ENCODE assay signal across 9 cellular contexts in genomic region chr19:32224371-32225244, GRCh38.
A peak's percentile ranks its signal among the peaks of the same experiment; 100 is the strongest.
DNase-seq lines count a peak whose midpoint lies in the region; ATAC-seq, FAIRE-seq and TF ChIP-seq lines count a peak whose summit lies in the region.
"Had no signal": no experiment of that assay in that cellular context is flagged by ENCODE, and none has a peak within 500 bp of the region (broad histone marks: within the 10 kb centered on the region; RNA-seq: fewer than 3 reads in every experiment).

No MANE protein-coding gene starts in this region.

- DNase-seq in COLO668 (lab: John Stamatoyannopoulos, UW; ENCODE audit: unreplicated experiment) (peak; percentile 55), GM20000 (ENCODE audit: low spot score) (peak; percentile 85), NCI-H2227 treated with DMSO at 0.1 percent for 48 hours (lab: John Stamatoyannopoulos, UW) (peak; percentile 85), endothelial cell of umbilical vein (ENCODE audit: low read depth, low spot score) (peak; percentile 47), mucosa of descending colon (peak in 2 of 3 donors; percentile 64 to 74), occipital lobe (lab: John Stamatoyannopoulos, UW) (no peak)
- peak; percentile 84 for DNase-seq in activated CD8-positive, alpha-beta memory T cell treated with anti-CD3 and anti-CD28 coated beads for 24 hours
- DNase-seq in stimulated activated CD8-positive, alpha-beta memory T cell treated with anti-CD3 and anti-CD28 coated beads, Interleukin-7, amount 100 ng/mL, for 24 hours (ENCODE audit: low read depth), result peak; percentile 35

- no peaks in the 10 kb centered on the region for H3K79me2 ChIP-seq in endothelial cell of umbilical vein (ENCODE audit: control insufficient read depth, insufficient read depth, low read length)

- H4K20me1 ChIP-seq in endothelial cell of umbilical vein (replicated peaks; ENCODE audit: control insufficient read depth, extremely low read depth, insufficient read depth, low read length), result no peaks in the 10 kb centered on the region

- BruUV-seq in endothelial cell of umbilical vein (replicated peaks; lab: Mats Ljungman, UMichigan), result no TSS peak

- no peaks in the 10 kb centered on the region for H3K4me1 ChIP-seq in endothelial cell of umbilical vein (ENCODE audit: control insufficient read depth, extremely low read depth, insufficient read depth, low read length)
- H3K4me1 ChIP-seq in mucosa of descending colon (ENCODE audit: low read depth), result no peaks in the 10 kb centered on the region

- H3K9me3 ChIP-seq in endothelial cell of umbilical vein (replicated peaks; ENCODE audit: control insufficient read depth, insufficient read depth, low read length) (no peaks in the 10 kb centered on the region), mucosa of descending colon (no peaks in the 10 kb centered on the region)

- H3K4me2 ChIP-seq in endothelial cell of umbilical vein (ENCODE audit: insufficient read depth, low read length), result no peak overlapping the region

- no peak for TF ChIP-seq POLR2A in endothelial cell of umbilical vein (IDR thresholded peaks at IDR 0.05; ENCODE audit: low read depth, low read length)

- peak; percentile 95 for ATAC-seq in mucosa of descending colon

- dilution Hi-C loops in endothelial cell of umbilical vein (cut with MboI; ENCODE audit: extremely low pct_ligation_motif_present, low sequenced_read_pairs), result no loop called here

- TF ChIP-seq CTCF in GM20000 (IDR thresholded peaks at IDR 0.05; ENCODE audit: extremely low read depth, missing control alignments), result peak; percentile 97
- TF ChIP-seq CTCF in endothelial cell of umbilical vein (IDR thresholded peaks at IDR 0.05; ENCODE audit: extremely low read depth in 1 of 2, insufficient read depth in 1 of 2, low read depth in 1 of 2, low read length in 2 of 2), result peak; percentile 91 to 96
- TF ChIP-seq CTCF in mucosa of descending colon (IDR thresholded peaks at IDR 0.05), result peak; percentile 99

- no peak overlapping the region for H2AFZ ChIP-seq in endothelial cell of umbilical vein (ENCODE audit: low read depth, low read length)

- H3K9me1 ChIP-seq in endothelial cell of umbilical vein (replicated peaks; ENCODE audit: control insufficient read depth, extremely low read depth, insufficient read depth, low read length), result no peaks in the 10 kb centered on the region

- H3K9ac ChIP-seq in endothelial cell of umbilical vein (replicated peaks; ENCODE audit: extremely low read depth, insufficient read depth, low read length), result no peak overlapping the region

- CTCF ChIA-PET in endothelial cell of umbilical vein (lab: Charles Lee), result interaction anchor here (0.6 to 6.2 kb wide), 18 partner anchors 8 to 1557 kb away, joined by 3 to 136 read pairs (median 4); no protein-coding TSS in a partner anchor

- FAIRE-seq in endothelial cell of umbilical vein (lab: Jason Lieb, UNC), result peak; percentile 59
- FAIRE-seq: TTC549 had no signal

- POLR2A ChIA-PET in endothelial cell of umbilical vein (lab: Charles Lee), result no interaction called here

- H3K4me3 ChIP-seq in endothelial cell of umbilical vein (replicated peaks in 1 of 3; ENCODE audit: insufficient read depth in 1 of 3, low read depth in 1 of 3, low read length in 3 of 3) (no peak overlapping the region), mucosa of descending colon (no peak overlapping the region)

- H3K36me3 ChIP-seq in endothelial cell of umbilical vein (ENCODE audit: control insufficient read depth in 2 of 2, extremely low read depth in 1 of 2, insufficient read depth in 2 of 2, low read length in 2 of 2) (no peaks in the 10 kb centered on the region), mucosa of descending colon (ENCODE audit: low read depth) (no peaks in the 10 kb centered on the region)

- peaks cover 0 to 7% of the 10 kb centered on the region in 2 experiments for H3K27me3 ChIP-seq in endothelial cell of umbilical vein (ENCODE audit: control insufficient read depth in 2 of 2, insufficient read depth in 2 of 2, low read length in 2 of 2)

- intact Hi-C loops in endothelial cell of umbilical vein (cut with micrococcal nuclease) (loop anchor here (1.0 to 2.0 kb wide), 3 partner anchors 868 to 1555 kb away; no protein-coding TSS in a partner anchor), mucosa of descending colon (cut with DNase I, micrococcal nuclease) (loop anchor here in 1 of 2 donors (10.0 kb wide), 1 partner anchor 1540 kb away; no protein-coding TSS in a partner anchor)

- no peak overlapping the region for H3K27ac ChIP-seq in endothelial cell of umbilical vein (ENCODE audit: insufficient read depth, low read depth, low read length)

TF ChIP-seq in endothelial cell of umbilical vein, 7 proteins besides CTCF, POLR2A, EP300 and RAD21:
- TF ChIP-seq JUN (IDR thresholded peaks at IDR 0.05; ENCODE audit: borderline replicate concordance, insufficient read depth, insufficient read length, low read depth) (no peak), MAX (IDR thresholded peaks at IDR 0.05; ENCODE audit: insufficient read depth, insufficient read length) (no peak), FOS (IDR thresholded peaks at IDR 0.05; ENCODE audit: borderline replicate concordance, insufficient read depth, low read length) (no peak), MYC (IDR thresholded peaks at IDR 0.05; ENCODE audit: low read depth, low read length) (no peak), POLR2AphosphoS5 (IDR thresholded peaks at IDR 0.05; ENCODE audit: insufficient read depth, low read depth, low read length) (no peak), GATA2 (IDR thresholded peaks at IDR 0.05; ENCODE audit: insufficient read depth, insufficient read length, low read depth, low read length) (no peak), EZH2 (IDR thresholded peaks at IDR 0.05; ENCODE audit: borderline replicate concordance, low read depth, low read length, severe bottlenecking) (no peak)
